Comparison of ENCODE assay signal across 1 cellular context in the genomic region with DNA sequence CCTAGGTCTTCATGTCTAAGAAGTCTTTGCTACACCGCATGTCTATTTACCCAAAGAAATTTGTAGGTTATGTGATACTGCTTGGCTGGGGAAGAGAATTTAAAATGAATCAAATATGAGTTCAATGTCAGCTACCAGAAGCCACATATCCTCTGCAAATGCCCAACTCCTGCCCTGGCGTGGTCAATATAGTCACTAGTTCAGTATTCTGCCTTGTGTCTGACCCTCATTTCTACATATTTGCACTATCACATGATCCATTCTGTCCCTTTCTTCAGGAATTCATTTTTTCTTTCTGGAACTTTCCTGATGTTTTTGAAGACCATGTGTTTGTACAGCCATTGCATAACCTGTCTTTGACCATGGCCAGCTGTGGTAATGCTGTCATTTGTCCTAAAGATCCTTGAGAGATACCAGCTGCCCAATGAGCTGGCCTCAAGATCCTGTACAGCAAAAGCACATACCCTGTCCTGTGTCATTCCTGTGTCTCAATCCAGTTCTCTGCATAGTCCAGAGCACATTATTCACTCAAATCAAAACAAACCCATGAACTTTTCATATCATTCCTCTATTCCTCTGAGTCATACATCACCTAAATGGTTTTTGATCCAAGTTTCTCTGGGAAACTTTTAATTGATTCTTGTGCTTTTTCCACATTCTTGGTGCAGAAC.
TF ChIP-seq lines count a peak whose summit lies in the region.

No MANE protein-coding gene starts in this region.

TF ChIP-seq in SK-N-SH treated with all-trans-retinoic acid at 6 μM for 48 hours, 23 proteins besides CTCF, POLR2A, EP300 and RAD21 (continued from another document):
- TF ChIP-seq ESRRG (CRISPR knock-in tag; IDR thresholded peaks at IDR 0.05) = no peak
- TF ChIP-seq GLIS3 (CRISPR knock-in tag; IDR thresholded peaks at IDR 0.05) = no peak
- TF ChIP-seq, protein P1, sequence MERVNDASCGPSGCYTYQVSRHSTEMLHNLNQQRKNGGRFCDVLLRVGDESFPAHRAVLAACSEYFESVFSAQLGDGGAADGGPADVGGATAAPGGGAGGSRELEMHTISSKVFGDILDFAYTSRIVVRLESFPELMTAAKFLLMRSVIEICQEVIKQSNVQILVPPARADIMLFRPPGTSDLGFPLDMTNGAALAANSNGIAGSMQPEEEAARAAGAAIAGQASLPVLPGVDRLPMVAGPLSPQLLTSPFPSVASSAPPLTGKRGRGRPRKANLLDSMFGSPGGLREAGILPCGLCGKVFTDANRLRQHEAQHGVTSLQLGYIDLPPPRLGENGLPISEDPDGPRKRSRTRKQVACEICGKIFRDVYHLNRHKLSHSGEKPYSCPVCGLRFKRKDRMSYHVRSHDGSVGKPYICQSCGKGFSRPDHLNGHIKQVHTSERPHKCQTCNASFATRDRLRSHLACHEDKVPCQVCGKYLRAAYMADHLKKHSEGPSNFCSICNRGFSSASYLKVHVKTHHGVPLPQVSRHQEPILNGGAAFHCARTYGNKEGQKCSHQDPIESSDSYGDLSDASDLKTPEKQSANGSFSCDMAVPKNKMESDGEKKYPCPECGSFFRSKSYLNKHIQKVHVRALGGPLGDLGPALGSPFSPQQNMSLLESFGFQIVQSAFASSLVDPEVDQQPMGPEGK (CRISPR knock-in tag; IDR thresholded peaks at IDR 0.05; ENCODE audit: borderline replicate concordance) = no peak
